23 cellular contexts compared by ENCODE assay signal in genomic region chr5:77175235-77175634, GRCh38. TPM values are rescaled to one million over a fixed set of nuclear protein-coding genes. Genes with fewer than 3 reads are reported as not detected.
"Had no signal": no experiment of that assay in that cellular context is flagged by ENCODE, and none has a peak within 500 bp of the region (broad histone marks: within the 10 kb centered on the region; RNA-seq: fewer than 3 reads in every experiment).

No MANE protein-coding gene starts in this region.

- ATAC-seq: mucosa of descending colon; naive thymus-derived CD8-positive, alpha-beta T cell; psoas muscle; right lobe of liver; stimulated activated naive CD8-positive, alpha-beta T cell treated with anti-CD3 and anti-CD28 coated beads, Interleukin-15, amount 100 ng/mL, for 72 hours had no signal

- H3K9me3 ChIP-seq: heart left ventricle, mucosa of descending colon, neutrophil, psoas muscle, right lobe of liver, spleen, testis, tibial nerve, upper lobe of right lung, vagina had no signal

- H3K27me3 ChIP-seq: right lobe of liver, testis, vagina had no signal

- H3K27ac Mint-ChIP-seq: naive thymus-derived CD8-positive, alpha-beta T cell; stimulated activated memory B cell treated with anti-CD40 and anti-IgM and Interleukin-4, amounts not matched to agents 10 μg/mL and 1 μg/mL and 100 μg/mL, for 72 hours; stimulated activated naive CD8-positive, alpha-beta T cell treated with anti-CD3 and anti-CD28 coated beads, Interleukin-15, amount 100 ng/mL, for 72 hours had no signal

- H3K27ac ChIP-seq: neutrophil, psoas muscle, right lobe of liver, spleen, testis, tibial nerve, upper lobe of right lung, vagina had no signal

- H3K4me3 Mint-ChIP-seq: naive thymus-derived CD8-positive, alpha-beta T cell; stimulated activated memory B cell treated with anti-CD40 and anti-IgM and Interleukin-4, amounts not matched to agents 10 μg/mL and 1 μg/mL and 100 μg/mL, for 72 hours; stimulated activated naive CD8-positive, alpha-beta T cell treated with anti-CD3 and anti-CD28 coated beads, Interleukin-15, amount 100 ng/mL, for 72 hours had no signal

- DNase-seq: cortex of kidney; dorsolateral prefrontal cortex; effector CD8-positive, alpha-beta T cell; heart left ventricle; hypothalamus; kidney glomerular epithelial cell; mammary epithelial cell; mucosa of descending colon; naive thymus-derived CD8-positive, alpha-beta T cell; psoas muscle; retina; right lobe of liver; spleen; stimulated activated CD4-positive, alpha-beta T cell treated with anti-CD3 and anti-CD28 coated beads, Interleukin-15, amount 100 ng/mL, for 24 hours; stimulated activated CD4-positive, alpha-beta T cell treated with anti-CD3 and anti-CD28 coated beads, Interleukin-1b, Interleukin-23, amount 100 ng/mL, for 48 hours; stimulated activated CD4-positive, alpha-beta T cell treated with anti-CD3 and anti-CD28 coated beads, Interleukin-4, amount 100 ng/mL, for 24 hours; stimulated activated naive CD8-positive, alpha-beta T cell treated with anti-CD3 and anti-CD28 coated beads, Interleukin-15, amount 100 ng/mL, for 72 hours; upper lobe of right lung had no signal

- H3K4me1 ChIP-seq: testis had no signal

- H3K36me3 Mint-ChIP-seq: naive thymus-derived CD8-positive, alpha-beta T cell; stimulated activated memory B cell treated with anti-CD40 and anti-IgM and Interleukin-4, amounts not matched to agents 10 μg/mL and 1 μg/mL and 100 μg/mL, for 72 hours had no signal

- H3K36me3 ChIP-seq: heart left ventricle, neutrophil, right lobe of liver, spleen, tibial nerve, upper lobe of right lung, vagina had no signal

- H3K4me3 ChIP-seq: dorsolateral prefrontal cortex, heart left ventricle, mucosa of descending colon, psoas muscle, right lobe of liver, spleen, testis, tibial nerve, upper lobe of right lung, vagina had no signal

- H3K9me3 Mint-ChIP-seq: naive thymus-derived CD8-positive, alpha-beta T cell; stimulated activated memory B cell treated with anti-CD40 and anti-IgM and Interleukin-4, amounts not matched to agents 10 μg/mL and 1 μg/mL and 100 μg/mL, for 72 hours; stimulated activated naive CD8-positive, alpha-beta T cell treated with anti-CD3 and anti-CD28 coated beads, Interleukin-15, amount 100 ng/mL, for 72 hours had no signal

- H3K4me1 Mint-ChIP-seq: naive thymus-derived CD8-positive, alpha-beta T cell; stimulated activated memory B cell treated with anti-CD40 and anti-IgM and Interleukin-4, amounts not matched to agents 10 μg/mL and 1 μg/mL and 100 μg/mL, for 72 hours; stimulated activated naive CD8-positive, alpha-beta T cell treated with anti-CD3 and anti-CD28 coated beads, Interleukin-15, amount 100 ng/mL, for 72 hours had no signal

RNA-seq across cellular contexts. Expression of gene PDE8B, which starts 35.2 kb away (rescaled TPM):
- total RNA-seq: mammary epithelial cell had no signal
- polyA plus RNA-seq: mammary epithelial cell had no signal
